ENCODE assay signal across 1 cellular context in genomic region chr15:73989001-73989798, GRCh38.
TF ChIP-seq lines count a peak whose summit lies in the region.

No MANE protein-coding gene starts in this region.

TF ChIP-seq in H1, 55 proteins besides CTCF, POLR2A, EP300 and RAD21:
- TF ChIP-seq SP2 (IDR thresholded peaks at IDR 0.05; ENCODE audit: low read length) = no peak
- no peak for TF ChIP-seq HDAC6 (IDR thresholded peaks at IDR 0.05; ENCODE audit: low read depth, low read length)
- TF ChIP-seq, protein P1, sequence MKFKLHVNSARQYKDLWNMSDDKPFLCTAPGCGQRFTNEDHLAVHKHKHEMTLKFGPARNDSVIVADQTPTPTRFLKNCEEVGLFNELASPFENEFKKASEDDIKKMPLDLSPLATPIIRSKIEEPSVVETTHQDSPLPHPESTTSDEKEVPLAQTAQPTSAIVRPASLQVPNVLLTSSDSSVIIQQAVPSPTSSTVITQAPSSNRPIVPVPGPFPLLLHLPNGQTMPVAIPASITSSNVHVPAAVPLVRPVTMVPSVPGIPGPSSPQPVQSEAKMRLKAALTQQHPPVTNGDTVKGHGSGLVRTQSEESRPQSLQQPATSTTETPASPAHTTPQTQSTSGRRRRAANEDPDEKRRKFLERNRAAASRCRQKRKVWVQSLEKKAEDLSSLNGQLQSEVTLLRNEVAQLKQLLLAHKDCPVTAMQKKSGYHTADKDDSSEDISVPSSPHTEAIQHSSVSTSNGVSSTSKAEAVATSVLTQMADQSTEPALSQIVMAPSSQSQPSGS (IDR thresholded peaks at IDR 0.05; ENCODE audit: low read length) = no peak
- no peak for TF ChIP-seq CHD2 (IDR thresholded peaks at IDR 0.05; ENCODE audit: low read length)
- no peak for TF ChIP-seq CBX5 (IDR thresholded peaks at IDR 0.05; ENCODE audit: low read depth, low read length)
- no peak for TF ChIP-seq RBBP5 (IDR thresholded peaks at IDR 0.05; ENCODE audit: borderline replicate concordance, low read depth, low read length)
- TF ChIP-seq NANOG (IDR thresholded peaks at IDR 0.05; ENCODE audit: insufficient read depth, low read depth, low read length, poor library complexity, severe bottlenecking) = no peak
- TF ChIP-seq ZNF274 (IDR thresholded peaks at IDR 0.05; ENCODE audit: borderline replicate concordance, extremely low read depth, low read length) = no peak
- TF ChIP-seq CEBPB (IDR thresholded peaks at IDR 0.05; ENCODE audit: low read depth, low read length) = no peak
- TF ChIP-seq CHD7 (IDR thresholded peaks at IDR 0.05; ENCODE audit: insufficient replicate concordance, low read length) = no peak
- no peak for TF ChIP-seq SP4 (IDR thresholded peaks at IDR 0.05; ENCODE audit: low read length)
- TF ChIP-seq, protein P2, sequence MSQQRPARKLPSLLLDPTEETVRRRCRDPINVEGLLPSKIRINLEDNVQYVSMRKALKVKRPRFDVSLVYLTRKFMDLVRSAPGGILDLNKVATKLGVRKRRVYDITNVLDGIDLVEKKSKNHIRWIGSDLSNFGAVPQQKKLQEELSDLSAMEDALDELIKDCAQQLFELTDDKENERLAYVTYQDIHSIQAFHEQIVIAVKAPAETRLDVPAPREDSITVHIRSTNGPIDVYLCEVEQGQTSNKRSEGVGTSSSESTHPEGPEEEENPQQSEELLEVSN (IDR thresholded peaks at IDR 0.05) = no peak
- no peak for TF ChIP-seq CBX8 (IDR thresholded peaks at IDR 0.05; ENCODE audit: borderline replicate concordance, low read depth, low read length)
- TF ChIP-seq, protein P3, sequence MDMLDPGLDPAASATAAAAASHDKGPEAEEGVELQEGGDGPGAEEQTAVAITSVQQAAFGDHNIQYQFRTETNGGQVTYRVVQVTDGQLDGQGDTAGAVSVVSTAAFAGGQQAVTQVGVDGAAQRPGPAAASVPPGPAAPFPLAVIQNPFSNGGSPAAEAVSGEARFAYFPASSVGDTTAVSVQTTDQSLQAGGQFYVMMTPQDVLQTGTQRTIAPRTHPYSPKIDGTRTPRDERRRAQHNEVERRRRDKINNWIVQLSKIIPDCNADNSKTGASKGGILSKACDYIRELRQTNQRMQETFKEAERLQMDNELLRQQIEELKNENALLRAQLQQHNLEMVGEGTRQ (IDR thresholded peaks at IDR 0.05; ENCODE audit: low read length) = no peak
- TF ChIP-seq BCL11A (IDR thresholded peaks at IDR 0.05; ENCODE audit: low read depth in 2 of 2, low read length in 2 of 2) = no peak
